ENCODE assay signal across 1 cellular context in genomic region chr11:65013692-65014145, GRCh38.
TF ChIP-seq lines count a peak whose summit lies in the region.

No MANE protein-coding gene starts in this region.

TF ChIP-seq in IMR-90, 13 proteins besides CTCF, POLR2A, EP300 and RAD21:
- TF ChIP-seq RCOR1 (IDR thresholded peaks at IDR 0.05; ENCODE audit: insufficient replicate concordance, low read length) = no peak
- no peak for TF ChIP-seq RFX5 (IDR thresholded peaks at IDR 0.05; ENCODE audit: low read depth, low read length)
- peak; percentile 97 for TF ChIP-seq USF2 (IDR thresholded peaks at IDR 0.05; ENCODE audit: low read depth, low read length)
- 0 out of 2 replicates have a peak, but pooled peaks have one; percentile 16 for TF ChIP-seq NFE2L2 (IDR thresholded peaks at IDR 0.05; ENCODE audit: low read depth, low read length)
- peak; percentile 97 for TF ChIP-seq BHLHE40 (IDR thresholded peaks at IDR 0.05; ENCODE audit: low read depth, low read length)
- peak; percentile 25; the same call in 1 of the 2 replicates for TF ChIP-seq MXI1 (IDR thresholded peaks at IDR 0.05; ENCODE audit: borderline replicate concordance, low read depth, low read length)
- 0 out of 2 replicates have a peak, but pooled peaks have one; percentile 6 for TF ChIP-seq FOS (IDR thresholded peaks at IDR 0.05; ENCODE audit: low read depth, low read length)
